Comparison of ENCODE assay signal across 31 cellular contexts in genomic region chr11:134142536-134142935, GRCh38.
DNase-seq lines count a peak whose midpoint lies in the region; ATAC-seq and TF ChIP-seq lines count a peak whose summit lies in the region.
"Had no signal": no experiment of that assay in that cellular context is flagged by ENCODE, and none has a peak within 500 bp of the region (broad histone marks: within the 10 kb centered on the region; RNA-seq: fewer than 3 reads in every experiment).

No MANE protein-coding gene starts in this region.

- no peaks in the 10 kb centered on the region for H3K27me3 Mint-ChIP-seq in WTC11 (ENCODE audit: low read depth)
- H3K27me3 Mint-ChIP-seq: activated B cell treated with CpG ODN at 0.5 μM for 24 hours; CD8-positive, alpha-beta memory T cell; effector memory CD8-positive, alpha-beta T cell; stimulated activated naive B cell treated with anti-CD40 and anti-IgM and Interleukin-4, amounts not matched to agents 10 μg/mL and 1 μg/mL and 100 μg/mL, for 72 hours had no signal

- no peak for TF ChIP-seq CTCF in WTC11 (IDR thresholded peaks at IDR 0.05)

- H3K4me1 Mint-ChIP-seq in WTC11, result peaks cover 10% of the 10 kb centered on the region
- H3K4me1 Mint-ChIP-seq: activated B cell treated with CpG ODN at 0.5 μM for 24 hours had no signal

- no peak overlapping the region for H3K4me3 Mint-ChIP-seq in WTC11
- H3K4me3 Mint-ChIP-seq: activated B cell treated with CpG ODN at 0.5 μM for 24 hours; activated naive CD4-positive, alpha-beta T cell treated with anti-CD3 and anti-CD28 coated beads for 36 hours; CD8-positive, alpha-beta memory T cell; effector memory CD8-positive, alpha-beta T cell; immature natural killer cell; stimulated activated naive B cell treated with anti-CD40 and anti-IgM and Interleukin-4, amounts not matched to agents 10 μg/mL and 1 μg/mL and 100 μg/mL, for 72 hours had no signal

- no peak overlapping the region for H3K27ac Mint-ChIP-seq in WTC11
- H3K27ac Mint-ChIP-seq: activated B cell treated with CpG ODN at 0.5 μM for 24 hours; activated naive CD4-positive, alpha-beta T cell treated with anti-CD3 and anti-CD28 coated beads for 36 hours; effector memory CD8-positive, alpha-beta T cell; immature natural killer cell; stimulated activated naive B cell treated with anti-CD40 and anti-IgM and Interleukin-4, amounts not matched to agents 10 μg/mL and 1 μg/mL and 100 μg/mL, for 72 hours had no signal

- DNase-seq in EL (peak; percentile 43), astrocyte of the hippocampus (ENCODE audit: low read depth, low spot score) (peak; percentile 23), fibroblast of peridontal ligament (ENCODE audit: extremely low read depth) (peak; percentile 44), MV-4-11 (lab: John Stamatoyannopoulos, UW) (no peak), SHP77 treated with DMSO at 0.1 percent for 48 hours (lab: John Stamatoyannopoulos, UW) (no peak), WTC11 (ENCODE audit: low spot score) (no peak)
- DNase-seq: activated B cell treated with CpG ODN at 0.5 μM for 24 hours; activated CD4-positive, alpha-beta T cell treated with anti-CD3 and anti-CD28 coated beads, Interleukin-2, amount 50 U/mL, for 1 hour; activated naive CD4-positive, alpha-beta T cell treated with anti-CD3 and anti-CD28 coated beads for 36 hours; amniotic stem cell; BE2C; CD8-positive, alpha-beta memory T cell; cortex of kidney; DMS 273 treated with DMSO at 0.1 percent for 48 hours; effector memory CD8-positive, alpha-beta T cell; erythroblast; gastrocnemius medialis; hypothalamus; immature natural killer cell; left colon; mammary epithelial cell; NCI-H1048; NCI-H1694; NCI-H510A; pancreas; RPMI8226; stimulated activated naive B cell treated with anti-CD40 and anti-IgM and Interleukin-4, amounts not matched to agents 10 μg/mL and 1 μg/mL and 100 μg/mL, for 72 hours; T1000; upper lobe of right lung had no signal

- peaks cover 66% of the 10 kb centered on the region for H3K36me3 Mint-ChIP-seq in WTC11

- ATAC-seq in WTC11, result no peak
- ATAC-seq: effector memory CD8-positive, alpha-beta T cell; gastrocnemius medialis; left colon; pancreas; stimulated activated naive B cell treated with anti-CD40 and anti-IgM and Interleukin-4, amounts not matched to agents 10 μg/mL and 1 μg/mL and 100 μg/mL, for 72 hours; upper lobe of right lung had no signal

- H3K9me3 Mint-ChIP-seq in WTC11, result peaks cover 30% of the 10 kb centered on the region
- H3K9me3 Mint-ChIP-seq: activated B cell treated with CpG ODN at 0.5 μM for 24 hours; activated naive CD4-positive, alpha-beta T cell treated with anti-CD3 and anti-CD28 coated beads for 36 hours; CD8-positive, alpha-beta memory T cell; effector memory CD8-positive, alpha-beta T cell; immature natural killer cell; stimulated activated naive B cell treated with anti-CD40 and anti-IgM and Interleukin-4, amounts not matched to agents 10 μg/mL and 1 μg/mL and 100 μg/mL, for 72 hours had no signal

- CTCF ChIA-PET in WTC11 (lab: Charles Lee), result interaction anchor here (1.9 kb wide), 1 partner anchor 92 kb away, joined by 11 read pairs; no protein-coding TSS in a partner anchor

- POLR2A ChIA-PET in WTC11 (lab: Charles Lee), result no interaction called here

- peak overlapping the region; percentile 1 for H3K27ac ChIP-seq in temporal lobe (ENCODE audit: low read depth, low read length)
- H3K27ac ChIP-seq: gastrocnemius medialis, pancreas, skin epidermis, upper lobe of right lung had no signal

TF ChIP-seq in WTC11, 78 proteins besides CTCF, POLR2A, EP300 and RAD21:
- TF ChIP-seq PRDM15 (CRISPR knock-in tag; IDR thresholded peaks at IDR 0.05) (no peak), CREM (CRISPR knock-in tag; IDR thresholded peaks at IDR 0.05) (no peak), TEAD1 (CRISPR knock-in tag; IDR thresholded peaks at IDR 0.05) (no peak), ATF3 (CRISPR knock-in tag; conservative IDR thresholded peaks at IDR 0.05) (no peak), MYBL2 (CRISPR knock-in tag; IDR thresholded peaks at IDR 0.05) (no peak), TCF7 (CRISPR knock-in tag; IDR thresholded peaks at IDR 0.05; ENCODE audit: low read depth) (no peak), ZNF416 (CRISPR knock-in tag; IDR thresholded peaks at IDR 0.05) (no peak)

Comparison
In these comparisons a context has a peak if more than half of its experiments do, and no peak if none do; other contexts are left out.
1. DNase-seq: peak in EL (single experiment), astrocyte of the hippocampus (single experiment) and fibroblast of peridontal ligament (single experiment); none in MV-4-11 (single experiment), SHP77 treated with DMSO at 0.1 percent for 48 hours (single experiment) and WTC11 (single experiment).